ENCODE assay signal across 1 cellular context in genomic region chr15:101068961-101069734, GRCh38.
TF ChIP-seq lines count a peak whose summit lies in the region.

No MANE protein-coding gene starts in this region.

TF ChIP-seq in WTC11, 78 proteins besides CTCF, POLR2A, EP300 and RAD21 (continued from another document):
- no peak for TF ChIP-seq ATF6 (CRISPR knock-in tag; IDR thresholded peaks at IDR 0.05)
- no peak for TF ChIP-seq MXD4 (CRISPR knock-in tag; IDR thresholded peaks at IDR 0.05; ENCODE audit: borderline replicate concordance)
- TF ChIP-seq SMAD4 (CRISPR knock-in tag; IDR thresholded peaks at IDR 0.05), result no peak
- no peak for TF ChIP-seq ATF2 (CRISPR knock-in tag; IDR thresholded peaks at IDR 0.05; ENCODE audit: borderline replicate concordance, low read depth)
